Comparison of ENCODE assay signal across 8 cellular contexts in genomic region chr1:201346337-201346939, GRCh38. TPM values are rescaled to one million over a fixed set of nuclear protein-coding genes. Genes with fewer than 3 reads are reported as not detected.
DNase-seq lines count a peak whose midpoint lies in the region; ATAC-seq and TF ChIP-seq lines count a peak whose summit lies in the region.

No MANE protein-coding gene starts in this region.

- CTCF ChIA-PET in T-cell (lab: Charles Lee) = no interaction called here

- H3K9me3 Mint-ChIP-seq in T-cell = no peaks in the 10 kb centered on the region

- intact Hi-C loops in heart right ventricle (cut with DNase I) = loop anchor here in 9 of 10 donors (1.0 to 10.0 kb wide), 11 partner anchors 34 to 136 kb away; no protein-coding TSS in a partner anchor
- intact Hi-C loops in stomach (cut with DNase I; ENCODE audit: low total_unique reads) = no loop called here
- intact Hi-C loops in uterus (cut with DNase I; ENCODE audit: low total_unique reads) = no loop called here

- peaks cover 28 to 30% of the 10 kb centered on the region in 2 donors for H3K27me3 Mint-ChIP-seq in T-cell

- H3K36me3 Mint-ChIP-seq in T-cell = no peaks in the 10 kb centered on the region

- H3K4me1 ChIP-seq in heart right ventricle = peaks cover 0 to 12% (median 3%) of the 10 kb centered on the region in 9 donors
- no peaks in the 10 kb centered on the region for H3K4me1 ChIP-seq in stomach
- H3K4me1 ChIP-seq in uterus = no peaks in the 10 kb centered on the region

- no peak overlapping the region for H3K27ac Mint-ChIP-seq in T-cell

- H3K9me3 ChIP-seq in heart right ventricle (peaks cover 0 to 7% (median 0%) of the 10 kb centered on the region in 11 donors), stomach (peaks cover 0 to 8% (median 4%) of the 10 kb centered on the region in 4 donors), uterus (no peaks in the 10 kb centered on the region)

- H3K27ac ChIP-seq in VCaP (no peak overlapping the region), heart right ventricle (no peak overlapping the region), stomach (no peak overlapping the region), uterus (no peak overlapping the region)

- H3K27me3 ChIP-seq in heart right ventricle = peaks cover 0 to 18% (median 0%) of the 10 kb centered on the region in 7 donors
- peaks cover 0 to 23% (median 10%) of the 10 kb centered on the region in 3 donors for H3K27me3 ChIP-seq in stomach
- no peaks in the 10 kb centered on the region for H3K27me3 ChIP-seq in uterus

- ATAC-seq in heart right ventricle = peak in 7 of 8 donors; percentile 11 to 66 (median 41)
- ATAC-seq in T-cell (replicated peaks in 1 of 4) = no peak

- DNase-seq in Daoy (ENCODE audit: low read depth) (peak; percentile 55), heart right ventricle (peak in 1 of 2 donors; percentile 62), stomach (peak; percentile 57), uterus (no peak), activated gamma-delta T cell treated with Interleukin-2 at 50 U/mL for 16 hours (no peak), T-cell (no peak)
- DNase-seq in Jurkat, Clone E6-1 (ENCODE audit: low read depth, low spot score) = peak; percentile 44

- POLR2A ChIA-PET in T-cell (lab: Charles Lee) = no interaction called here

- H3K4me3 Mint-ChIP-seq in T-cell = no peak overlapping the region

- TF ChIP-seq POLR2A in stomach (IDR thresholded peaks at IDR 0.05) (no peak), uterus (IDR thresholded peaks at IDR 0.05) (no peak)

- no peaks in the 10 kb centered on the region for H3K4me1 Mint-ChIP-seq in T-cell

- WGBS in heart right ventricle, 2 donors = 57 to 61% methylated on average over 5 of the region's 5 CpGs
- 29 to 52% (median 46%) methylated on average over 4 to 5 of the region's 5 CpGs for WGBS in stomach, 5 donors

- H3K4me3 ChIP-seq in Jurkat, Clone E6-1 (ENCODE audit: low read length) = no peak overlapping the region
- H3K4me3 ChIP-seq in heart right ventricle (no peak overlapping the region), stomach (no peak overlapping the region), uterus (no peak overlapping the region)

- TF ChIP-seq CTCF in VCaP (conservative IDR thresholded peaks at IDR 0.05) = peak; percentile 74
- TF ChIP-seq CTCF in heart right ventricle (IDR thresholded peaks at IDR 0.05) = peak; percentile 46 to 72 (median 64)
- TF ChIP-seq CTCF in stomach (IDR thresholded peaks at IDR 0.05) = peak in 5 of 7 experiments; percentile 35 to 43 (median 37)
- peak in 1 of 4 experiments; percentile 26 for TF ChIP-seq CTCF in uterus (IDR thresholded peaks at IDR 0.05)

- no peaks in the 10 kb centered on the region for H3K36me3 ChIP-seq in heart right ventricle
- no peaks in the 10 kb centered on the region for H3K36me3 ChIP-seq in stomach
- H3K36me3 ChIP-seq in uterus = no peaks in the 10 kb centered on the region

- no peak for TF ChIP-seq EP300 in stomach (IDR thresholded peaks at IDR 0.05)

RNA-seq across cellular contexts. Expression of gene TNNT2, which starts 31.0 kb away (rescaled TPM):
- not detected in 2 replicates for total RNA-seq in Daoy (2014; rRNA removed; shearing (Covaris generic))
- polyA plus RNA-seq in Jurkat, Clone E6-1 (2012; ENCODE audit: insufficient read depth, insufficient read length) = not detected
- total RNA-seq in heart right ventricle (over 10,000 TPM in 1 of 10 donors, 1,000 to 10,000 TPM in 9; 5,905 to 10,183 (median 7,503) TPM), stomach (1 to 10 TPM in 1 of 5 donors, not detected in 4; 1.5 TPM), uterus (under 1 TPM in 1 of 4 donors, not detected in 3; 0.21 TPM), T-cell (not detected)
- polyA plus RNA-seq in heart right ventricle (over 10,000 TPM; 10,337 to 31,279 TPM), stomach (10 to 100 TPM in 1 of 3 donors, 1 to 10 TPM in 2; 6.4 to 12.0 (median 7.0) TPM)

RNA-seq across cellular contexts. Expression of gene LAD1, which starts 52.7 kb away (rescaled TPM):
- 0.06 and 0.71 TPM in 2 replicates for total RNA-seq in Daoy (2014; rRNA removed; shearing (Covaris generic))
- polyA plus RNA-seq in Jurkat, Clone E6-1 (2012; ENCODE audit: insufficient read depth, insufficient read length) = not detected
- 10 to 100 TPM in 1 of 10 donors, 1 to 10 TPM in 8, under 1 TPM in 1; 0.85 to 12.9 (median 2.9) TPM for total RNA-seq in heart right ventricle
- polyA plus RNA-seq in heart right ventricle = 10 to 100 TPM in 1 of 2 donors, 1 to 10 TPM in 1; 2.6 to 42.2 TPM
- total RNA-seq in stomach = 100 to 1,000 TPM in 1 of 5 donors, 10 to 100 TPM in 4; 23.7 to 151 (median 46.6) TPM
- polyA plus RNA-seq in stomach = 10 to 100 TPM; 50.4 to 74.4 (median 51.4) TPM
- total RNA-seq in uterus = 1 to 10 TPM in 1 of 4 donors, under 1 TPM in 2, not detected in 1; 0.26 to 4.8 (median 0.29) TPM
- 1 to 10 TPM in 2 of 5 donors, under 1 TPM in 1, not detected in 2; 0.53 to 1.7 (median 1.1) TPM for total RNA-seq in T-cell

Comparison
In these comparisons a context has a peak if more than half of its experiments do, and no peak if none do; other contexts are left out.
1. DNase-seq: peak in Daoy (single experiment), Jurkat, Clone E6-1 (single experiment) and stomach (single experiment); none in uterus (0 of 2), activated gamma-delta T cell treated with Interleukin-2 at 50 U/mL for 16 hours (single experiment) and T-cell (0 of 34).
2. ATAC-seq: peak in heart right ventricle (7 of 8); none in T-cell (0 of 4).
3. RNA of gene TNNT2, which starts 31.0 kb away (total RNA-seq): 5,905 to 10,183 TPM in heart right ventricle; not detected in Daoy, 1.5 TPM in stomach, 0.21 TPM in uterus and not detected in T-cell; every median in the first group is over 1,000 times any median in the second.
4. intact Hi-C loops: an anchor here in heart right ventricle (1.0 to 10.0 kb wide); none called in stomach and uterus.